In genomic region chr19:56404705-56405056, GRCh38 we compare ENCODE assay signal across 8 cellular contexts. TPM values are rescaled to one million over a fixed set of nuclear protein-coding genes. Genes with fewer than 3 reads are reported as not detected.
A peak's percentile ranks its signal among the peaks of the same experiment; 100 is the strongest.
DNase-seq lines count a peak whose midpoint lies in the region; ATAC-seq, FAIRE-seq and TF ChIP-seq lines count a peak whose summit lies in the region.

No MANE protein-coding gene starts in this region.

- dilution Hi-C loops in keratinocyte (cut with MboI; ENCODE audit: extremely low pct_ligation_motif_present, low sequenced_read_pairs), result no loop called here

- peaks cover 11% of the 10 kb centered on the region for H3K79me2 ChIP-seq in keratinocyte (ENCODE audit: control insufficient read depth, insufficient read depth, low read length)

- H3K27me3 Mint-ChIP-seq in activated T-cell treated with anti-CD3 and anti-CD28 coated beads, Interleukin-2, amount 50 U/mL, for 72 hours (ENCODE audit: low read depth), result no peaks in the 10 kb centered on the region

- peak overlapping the region; percentile 14 for H3K27ac Mint-ChIP-seq in activated T-cell treated with anti-CD3 and anti-CD28 coated beads, Interleukin-2, amount 50 U/mL, for 72 hours

- H3K36me3 ChIP-seq in keratinocyte (ENCODE audit: control insufficient read depth in 2 of 2, extremely low read depth in 1 of 2, insufficient read depth in 2 of 2, low read length in 2 of 2) (peaks cover 0 to 11% of the 10 kb centered on the region in 2 experiments), thyroid gland (peaks cover 29 to 31% of the 10 kb centered on the region in 2 donors)

- peak; percentile 0 to 9 for ATAC-seq in activated T-cell treated with anti-CD3 and anti-CD28 coated beads, Interleukin-2, amount 50 U/mL, for 72 hours (replicated peaks in 1 of 2)
- ATAC-seq in HG03095 (IDR thresholded peaks at IDR 0.05; ENCODE audit: unreplicated experiment), result no peak

- peaks cover 9% of the 10 kb centered on the region for H3K9me3 ChIP-seq in keratinocyte (ENCODE audit: control insufficient read depth, low read depth, low read length)
- no peaks in the 10 kb centered on the region for H3K9me3 ChIP-seq in thyroid gland

- peak overlapping the region; percentile 87 for H3K9ac ChIP-seq in keratinocyte (ENCODE audit: control insufficient read depth, extremely low read depth, insufficient read depth, low read length)

- no peaks in the 10 kb centered on the region for H3K27me3 ChIP-seq in keratinocyte (ENCODE audit: control insufficient read depth, extremely low read depth, insufficient read depth, low read length)
- no peaks in the 10 kb centered on the region for H3K27me3 ChIP-seq in thyroid gland

- H3K4me1 Mint-ChIP-seq in activated T-cell treated with anti-CD3 and anti-CD28 coated beads, Interleukin-2, amount 50 U/mL, for 72 hours (ENCODE audit: low read depth), result peaks cover 31% of the 10 kb centered on the region

- TF ChIP-seq POLR2A in thyroid gland (IDR thresholded peaks at IDR 0.05), result no peak

- H3K36me3 Mint-ChIP-seq in activated T-cell treated with anti-CD3 and anti-CD28 coated beads, Interleukin-2, amount 50 U/mL, for 72 hours (ENCODE audit: insufficient read depth in 2 of 2), result peaks cover 47 to 80% of the 10 kb centered on the region in 2 donors

- H3K4me3 Mint-ChIP-seq in activated T-cell treated with anti-CD3 and anti-CD28 coated beads, Interleukin-2, amount 50 U/mL, for 72 hours, result peak overlapping the region; percentile 76 to 81

- TF ChIP-seq CTCF in keratinocyte (optimal IDR thresholded peaks at IDR 0.05 in 1 of 3, IDR thresholded peaks at IDR 0.05 in 1 of 3, conservative IDR thresholded peaks at IDR 0.05 in 1 of 3; ENCODE audit: extremely low read depth in 1 of 3, insufficient read depth in 2 of 3, low read length in 3 of 3) (no peak), thyroid gland (IDR thresholded peaks at IDR 0.05) (no peak)

- H3K9me1 ChIP-seq in keratinocyte (ENCODE audit: control insufficient read depth, extremely low read depth, insufficient read depth, low read length), result no peaks in the 10 kb centered on the region

- peak overlapping the region; percentile 62 to 95 (median 93) for H3K4me3 ChIP-seq in keratinocyte (ENCODE audit: control insufficient read depth in 2 of 3, extremely low read depth in 1 of 3, insufficient read depth in 2 of 3, low read depth in 1 of 3, low read length in 3 of 3)
- peak overlapping the region in 2 of 3 donors; percentile 68 to 74 for H3K4me3 ChIP-seq in thyroid gland (replicated peaks in 1 of 3)

- peak overlapping the region; percentile 100 for H2AFZ ChIP-seq in keratinocyte (ENCODE audit: control insufficient read depth, low read length)

- H3K4me1 ChIP-seq in keratinocyte (ENCODE audit: control insufficient read depth, extremely low read depth, insufficient read depth, low read length), result peaks cover 15% of the 10 kb centered on the region
- peaks cover 11 to 16% of the 10 kb centered on the region in 2 donors for H3K4me1 ChIP-seq in thyroid gland

- H4K20me1 ChIP-seq in keratinocyte (ENCODE audit: control insufficient read depth, extremely low read depth, insufficient read depth, low read length), result no peaks in the 10 kb centered on the region

- peaks cover 38 to 40% of the 10 kb centered on the region in 2 donors for H3K9me3 Mint-ChIP-seq in activated T-cell treated with anti-CD3 and anti-CD28 coated beads, Interleukin-2, amount 50 U/mL, for 72 hours

- no peak for FAIRE-seq in keratinocyte (lab: Jason Lieb, UNC)
- no peak for FAIRE-seq in RCC 7860 (lab: Jason Lieb, UNC)

- WGBS in thyroid gland, 2 donors, result 58 to 59% methylated on average over 9 of the region's 9 CpGs

- peak overlapping the region; percentile 88 for H3K4me2 ChIP-seq in keratinocyte (ENCODE audit: control insufficient read depth, extremely low read depth, insufficient read depth, low read depth, low read length)

- H3K27ac ChIP-seq in keratinocyte (ENCODE audit: control insufficient read depth, insufficient read depth, low read length) (peak overlapping the region; percentile 87), thyroid gland (no peak overlapping the region)

- intact Hi-C loops in thyroid gland (cut with DNase I), result loop anchor here (5.0 kb wide), 1 partner anchor 168 kb away; no protein-coding TSS in a partner anchor

- DNase-seq in activated naive CD4-positive, alpha-beta T cell treated with Interleukin-2 at 50 U/mL for 16 hours, result peak; percentile 14
- no peak for DNase-seq in activated naive CD4-positive, alpha-beta T cell (lab: John Stamatoyannopoulos, UW)
- peak in 1 of 2 donors; percentile 1 for DNase-seq in activated T-cell treated with anti-CD3 and anti-CD28 coated beads, Interleukin-2, amount 50 U/mL, for 72 hours
- DNase-seq in keratinocyte (ENCODE audit: low read depth, low spot score), result no peak
- DNase-seq in thyroid gland, result no peak
- DNase-seq in RCC 7860 (ENCODE audit: low spot score), result no peak
- DNase-seq in GM19240 (ENCODE audit: insufficient read length, low spot score), result no peak

RNA-seq across cellular contexts. Expression of gene ZNF583, which starts 0.5 kb away (rescaled TPM):
- 1 to 10 TPM; 2.3 to 2.7 TPM for total RNA-seq in activated T-cell treated with anti-CD3 and anti-CD28 coated beads, Interleukin-2, amount 50 U/mL, for 72 hours
- 2.3 to 3.3 TPM (median 2.4 TPM) in 3 replicates for polyA plus RNA-seq in keratinocyte
- 2.1 TPM for polyA plus RNA-seq in keratinocyte (2011; ENCODE audit: low read depth)
- polyA plus RNA-seq in keratinocyte (2011; cell fraction: cytosol; rRNA removed), result 1.9 and 3.7 TPM in 2 replicates
- polyA plus RNA-seq in keratinocyte (2011; cell fraction: nucleus; rRNA removed), result 3.5 and 4.1 TPM in 2 replicates
- 1.0 and 2.3 TPM in 2 replicates for polyA plus RNA-seq in keratinocyte (2012; ENCODE audit: low replicate concordance)
- polyA minus RNA-seq in keratinocyte, result 0.59 to 2.7 TPM (median 2.2 TPM) in 3 replicates
- polyA minus RNA-seq in keratinocyte (2011; cell fraction: cytosol; rRNA and poly(A)+ RNA removed), result 4.4 TPM
- polyA minus RNA-seq in keratinocyte (2011; cell fraction: nucleus; rRNA and poly(A)+ RNA removed), result 1.7 and 5.2 TPM in 2 replicates
- total RNA-seq in thyroid gland, result 10 to 100 TPM in 2 of 4 donors, 1 to 10 TPM in 2; 6.5 to 22.8 (median 10.2) TPM

RNA-seq across cellular contexts. Expression of gene ZNF582, which starts 11.3 kb away (rescaled TPM):
- 1 to 10 TPM; 2.5 to 3.7 TPM for total RNA-seq in activated T-cell treated with anti-CD3 and anti-CD28 coated beads, Interleukin-2, amount 50 U/mL, for 72 hours
- 4.0 to 4.7 TPM (median 4.3 TPM) in 3 replicates for polyA plus RNA-seq in keratinocyte
- 0.72 TPM for polyA plus RNA-seq in keratinocyte (2011; ENCODE audit: low read depth)
- polyA plus RNA-seq in keratinocyte (2011; cell fraction: cytosol; rRNA removed), result 3.7 and 4.4 TPM in 2 replicates
- 4.3 and 6.5 TPM in 2 replicates for polyA plus RNA-seq in keratinocyte (2011; cell fraction: nucleus; rRNA removed)
- 2.4 and 3.6 TPM in 2 replicates for polyA plus RNA-seq in keratinocyte (2012; ENCODE audit: low replicate concordance)
- 1.4 to 4.0 TPM (median 3.3 TPM) in 3 replicates for polyA minus RNA-seq in keratinocyte
- 2.5 TPM for polyA minus RNA-seq in keratinocyte (2011; cell fraction: cytosol; rRNA and poly(A)+ RNA removed)
- polyA minus RNA-seq in keratinocyte (2011; cell fraction: nucleus; rRNA and poly(A)+ RNA removed), result 2.3 and 4.7 TPM in 2 replicates
- 10 to 100 TPM in 3 of 4 donors, 1 to 10 TPM in 1; 4.9 to 19.6 (median 10.9) TPM for total RNA-seq in thyroid gland
